8 cellular contexts compared by ENCODE assay signal in genomic region chr1:151458936-151459330, GRCh38. TPM values are rescaled to one million over a fixed set of nuclear protein-coding genes. Genes with fewer than 3 reads are reported as not detected.
DNase-seq lines count a peak whose midpoint lies in the region; ATAC-seq, FAIRE-seq and TF ChIP-seq lines count a peak whose summit lies in the region.

No MANE protein-coding gene starts in this region.

- peak overlapping the region; percentile 55 for H3K4me3 ChIP-seq in mesendoderm (ENCODE audit: low read length)

- peaks cover 8% of the 10 kb centered on the region for H3K36me3 Mint-ChIP-seq in activated CD8-positive, alpha-beta T cell treated with anti-CD3 and anti-CD28 coated beads for 36 hours (ENCODE audit: low read depth)

- peak overlapping the region; percentile 100 for H3K18ac ChIP-seq in mesendoderm (ENCODE audit: low read length)

- peak overlapping the region; percentile 74 for H3K9ac ChIP-seq in mesendoderm (ENCODE audit: low read length)

- H3K23ac ChIP-seq in mesendoderm (ENCODE audit: low read length): no peak overlapping the region

- CTCF ChIA-PET in activated CD8-positive, alpha-beta T cell treated with anti-CD3 and anti-CD28 coated beads for 36 hours (lab: Charles Lee): interaction anchor here (0.7 to 1.5 kb wide), 5 partner anchors 14 to 135 kb away, joined by 3 to 6 read pairs (median 3); no protein-coding TSS in a partner anchor

- peaks cover 4% of the 10 kb centered on the region for H3K27me3 Mint-ChIP-seq in activated CD8-positive, alpha-beta T cell treated with anti-CD3 and anti-CD28 coated beads for 36 hours

- H3K27me3 ChIP-seq in mesendoderm (ENCODE audit: insufficient read depth, low read length, poor library complexity): no peaks in the 10 kb centered on the region

- peaks cover 35% of the 10 kb centered on the region for H3K79me2 ChIP-seq in mesendoderm (ENCODE audit: control insufficient read depth, insufficient read depth, low read length)

- peak overlapping the region; percentile 83 for H3K4ac ChIP-seq in mesendoderm (ENCODE audit: low read depth, low read length)

- H3K9me3 Mint-ChIP-seq in activated CD8-positive, alpha-beta T cell treated with anti-CD3 and anti-CD28 coated beads for 36 hours: no peaks in the 10 kb centered on the region

- peak overlapping the region; percentile 77 for H3K56ac ChIP-seq in mesendoderm (ENCODE audit: low read length)

- POLR2A ChIA-PET in activated CD8-positive, alpha-beta T cell treated with anti-CD3 and anti-CD28 coated beads for 36 hours (lab: Charles Lee): interaction anchor here (1.4 kb wide), 2 partner anchors 14 to 16 kb away, joined by 5 to 9 read pairs; no protein-coding TSS in a partner anchor

- H2AK5ac ChIP-seq in mesendoderm (ENCODE audit: low read length): no peak overlapping the region

- ATAC-seq in HG02840 (IDR thresholded peaks at IDR 0.05; ENCODE audit: low FRiP score, unreplicated experiment) (peak; percentile 21), HG03139 (IDR thresholded peaks at IDR 0.05; ENCODE audit: unreplicated experiment) (no peak)
- ATAC-seq in activated CD8-positive, alpha-beta T cell treated with anti-CD3 and anti-CD28 coated beads for 36 hours: peak; percentile 50

- H3K27ac ChIP-seq in mesendoderm (ENCODE audit: low read depth, low read length): peak overlapping the region; percentile 77

- H3K36me3 ChIP-seq in mesendoderm (ENCODE audit: control insufficient read depth, insufficient read depth, low read length): no peaks in the 10 kb centered on the region

- H3K4me1 ChIP-seq in mesendoderm (ENCODE audit: control insufficient read depth, low read depth, low read length): peaks cover 8% of the 10 kb centered on the region

- H2BK5ac ChIP-seq in mesendoderm (ENCODE audit: low read length): no peak overlapping the region

- H3K4me3 Mint-ChIP-seq in activated CD8-positive, alpha-beta T cell treated with anti-CD3 and anti-CD28 coated beads for 36 hours: peak overlapping the region; percentile 72

- peak overlapping the region; percentile 88 for H3K27ac Mint-ChIP-seq in activated CD8-positive, alpha-beta T cell treated with anti-CD3 and anti-CD28 coated beads for 36 hours

- H3K79me1 ChIP-seq in mesendoderm (ENCODE audit: low read length): peaks cover 2% of the 10 kb centered on the region

- FAIRE-seq in GM12891 (lab: Jason Lieb, UNC): peak; percentile 20

- DNase-seq in GM12891 (ENCODE audit: insufficient read length, low spot score) (peak; percentile 57), NCI-H226 (peak; percentile 61), mesendoderm (peak; percentile 92)
- DNase-seq in activated CD8-positive, alpha-beta T cell treated with anti-CD3 and anti-CD28 coated beads for 36 hours: peak; percentile 62
- DNase-seq in effector CD8-positive, alpha-beta T cell (lab: John Stamatoyannopoulos, UW): peak; percentile 56
- peak; percentile 26 for DNase-seq in stimulated activated CD8-positive, alpha-beta memory T cell treated with anti-CD3 and anti-CD28 coated beads, Interleukin-7, amount 100 ng/mL, for 24 hours (ENCODE audit: low read depth)

- intact Hi-C loops in activated CD8-positive, alpha-beta T cell treated with anti-CD3 and anti-CD28 coated beads for 36 hours (cut with micrococcal nuclease): no loop called here

- peaks cover 26% of the 10 kb centered on the region for H3K4me1 Mint-ChIP-seq in activated CD8-positive, alpha-beta T cell treated with anti-CD3 and anti-CD28 coated beads for 36 hours (ENCODE audit: low read depth)

- H4K8ac ChIP-seq in mesendoderm (ENCODE audit: low read depth, low read length): peak overlapping the region; percentile 100

- H4K5ac ChIP-seq in mesendoderm (ENCODE audit: low read length): no peak overlapping the region

- WGBS in mesendoderm (ENCODE audit: extremely low coverage, insufficient coverage, low lambda C conversion rate): no CpG with 5 or more reads among the region's 47 CpGs

- no peak overlapping the region for H3K4me2 ChIP-seq in mesendoderm (ENCODE audit: low read length)

- no peak for TF ChIP-seq CTCF in activated CD8-positive, alpha-beta T cell treated with anti-CD3 and anti-CD28 coated beads for 36 hours (IDR thresholded peaks at IDR 0.05)

- no peak; the same call in 1 of the 2 replicates for TF ChIP-seq POLR2A in GM12891 (IDR thresholded peaks at IDR 0.05; ENCODE audit: low read depth, low read length)

- H2BK15ac ChIP-seq in mesendoderm (replicated peaks; ENCODE audit: low read depth): no peak overlapping the region

- H2BK120ac ChIP-seq in mesendoderm (ENCODE audit: low read depth, low read length): peak overlapping the region; percentile 78

TF ChIP-seq in GM12891, 5 proteins besides CTCF, POLR2A, EP300 and RAD21:
- TF ChIP-seq POLR2AphosphoS5 (IDR thresholded peaks at IDR 0.05; ENCODE audit: low read depth, low read length): peak; percentile 52; the same call in 1 of the 2 replicates
- TF ChIP-seq POU2F2 (IDR thresholded peaks at IDR 0.05; ENCODE audit: low read depth, low read length): no peak

RNA-seq across cellular contexts. Expression of gene POGZ, which starts 0.4 kb away (rescaled TPM):
- 20.4 TPM for polyA plus RNA-seq in GM12891 (2012; ENCODE audit: low read depth, missing spikeins)
- total RNA-seq in activated CD8-positive, alpha-beta T cell treated with anti-CD3 and anti-CD28 coated beads for 36 hours: 10 to 100 TPM; 69.0 to 70.6 TPM
- polyA plus RNA-seq in mesendoderm (2013, experiment 1 of 2): 43.2 TPM
- 38.6 TPM for polyA plus RNA-seq in mesendoderm (2013, experiment 2 of 2)

RNA-seq across cellular contexts. Expression of gene CGN, which starts 52.3 kb away (rescaled TPM):
- 1.1 TPM for polyA plus RNA-seq in GM12891 (2012; ENCODE audit: low read depth, missing spikeins)
- 1 to 10 TPM; 1.7 to 1.9 TPM for total RNA-seq in activated CD8-positive, alpha-beta T cell treated with anti-CD3 and anti-CD28 coated beads for 36 hours
- polyA plus RNA-seq in mesendoderm (2013, experiment 1 of 2): 26.5 TPM
- polyA plus RNA-seq in mesendoderm (2013, experiment 2 of 2): 26.5 TPM

RNA-seq across cellular contexts. Expression of gene PSMB4, which starts 59.6 kb away (rescaled TPM):
- polyA plus RNA-seq in GM12891 (2012; ENCODE audit: low read depth, missing spikeins): 395 TPM
- total RNA-seq in activated CD8-positive, alpha-beta T cell treated with anti-CD3 and anti-CD28 coated beads for 36 hours: 100 to 1,000 TPM; 350 to 353 TPM
- 511 TPM for polyA plus RNA-seq in mesendoderm (2013, experiment 1 of 2)
- polyA plus RNA-seq in mesendoderm (2013, experiment 2 of 2): 518 TPM

Comparison
In these comparisons a context has a peak if more than half of its experiments do, and no peak if none do; other contexts are left out.
1. DNase-seq: peak in every context shown above with its lines; median percentile 92 in mesendoderm; 62 in activated CD8-positive, alpha-beta T cell treated with anti-CD3 and anti-CD28 coated beads for 36 hours; 61 in NCI-H226; 57 in GM12891; 56 in effector CD8-positive, alpha-beta T cell; 26 in stimulated activated CD8-positive, alpha-beta memory T cell treated with anti-CD3 and anti-CD28 coated beads, Interleukin-7, amount 100 ng/mL, for 24 hours.